In genomic region chr12:60487284-60487683, GRCh38 we compare ENCODE assay signal across 23 cellular contexts.
"Had no signal": no experiment of that assay in that cellular context is flagged by ENCODE, and none has a peak within 500 bp of the region (broad histone marks: within the 10 kb centered on the region; RNA-seq: fewer than 3 reads in every experiment).

No MANE protein-coding gene starts in this region.

- H3K4me3 ChIP-seq: hepatocyte, left ventricle myocardium inferior, lung, pancreas, prostate gland, sigmoid colon, spleen, suprapubic skin, thoracic aorta, tibial artery, uterus had no signal

- ATAC-seq: natural killer cell; pancreas; right cardiac atrium; stimulated activated effector memory CD8-positive, alpha-beta T cell treated with anti-CD3 and anti-CD28 coated beads, Interleukin-12 subunit alpha, Interleukin-12 subunit beta, amount 100 ng/mL, for 72 hours had no signal

- H3K27ac ChIP-seq: hepatocyte, left ventricle myocardium inferior, pancreas, prostate gland, sigmoid colon, spleen, suprapubic skin, thoracic aorta, tibial artery, uterus had no signal

- H3K4me1 ChIP-seq: left ventricle myocardium inferior, pancreas, prostate gland, sigmoid colon, spleen, suprapubic skin, tibial artery, uterus had no signal

- H3K4me2 ChIP-seq: hepatocyte had no signal

- DNase-seq: islet precursor cell; left ventricle myocardium inferior; naive B cell; natural killer cell; nephron progenitor cell; pancreas; posterior cingulate gyrus; retina; right cardiac atrium; sigmoid colon; small intestine; spleen; stimulated activated CD4-positive, alpha-beta T cell treated with anti-CD3 and anti-CD28 coated beads, Interleukin-4, amount 100 ng/mL, for 24 hours; stimulated activated naive CD4-positive, alpha-beta T cell; tibial artery; trophoblast cell; uterus had no signal

- H3K36me3 ChIP-seq: left ventricle myocardium inferior, pancreas, prostate gland, sigmoid colon, spleen, suprapubic skin, thoracic aorta, tibial artery, uterus had no signal

- H3K27me3 ChIP-seq: hepatocyte, pancreas, sigmoid colon, spleen, suprapubic skin, tibial artery, uterus had no signal

- H3K9me3 ChIP-seq: pancreas, prostate gland, sigmoid colon, suprapubic skin, thoracic aorta, tibial artery, uterus had no signal

- FAIRE-seq: pancreas, small intestine had no signal

- H2AFZ ChIP-seq: hepatocyte had no signal

- H3K79me2 ChIP-seq: hepatocyte had no signal
